ENCODE assay signal across 8 cellular contexts in the genomic region with DNA sequence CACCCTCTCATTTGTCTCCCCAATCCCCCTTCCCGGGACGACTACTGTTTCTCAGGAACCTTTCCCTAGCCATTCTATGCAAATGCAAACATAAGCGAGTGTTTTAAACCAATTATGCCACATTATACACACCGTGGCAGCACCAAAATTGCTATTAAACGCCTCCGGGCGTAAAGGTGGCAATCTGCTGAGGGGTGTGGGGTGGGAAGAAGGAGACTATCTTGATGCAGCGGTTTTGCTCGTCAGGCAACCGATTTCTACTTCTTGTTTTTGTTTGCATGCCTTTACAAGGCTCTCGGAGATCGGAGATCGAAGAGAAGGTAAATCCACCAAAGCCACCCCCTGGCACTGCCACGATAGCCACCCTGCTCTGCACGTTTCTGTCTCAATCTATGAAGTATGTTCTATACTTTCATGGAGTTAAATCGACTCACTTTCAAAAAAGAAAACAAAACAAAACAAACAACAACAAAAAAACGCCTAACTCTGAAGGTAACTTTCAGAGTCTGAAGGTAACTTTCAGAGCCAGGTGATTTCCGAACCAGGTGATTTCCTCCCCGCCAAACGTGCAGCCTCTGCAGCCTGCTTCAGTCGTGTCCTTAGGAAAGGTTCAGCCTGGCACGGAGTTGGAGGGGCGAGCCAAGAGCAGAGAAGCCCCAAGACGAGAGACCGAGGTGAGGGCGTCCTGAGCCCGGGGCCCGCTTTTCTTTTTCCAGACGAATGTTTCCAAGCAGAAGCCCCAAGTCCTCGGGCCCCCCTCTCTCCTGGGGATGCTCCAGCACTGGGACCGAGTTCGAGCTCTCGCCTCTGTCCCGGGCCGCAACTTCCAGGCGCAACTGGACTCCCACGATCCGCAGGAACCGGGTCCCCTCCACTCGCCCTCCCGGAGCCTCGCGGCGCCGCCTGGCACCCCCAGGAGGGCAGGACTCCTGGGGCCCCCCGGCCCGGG. TPM values are rescaled to one million over a fixed set of nuclear protein-coding genes. Genes with fewer than 3 reads are reported as not detected.
DNase-seq lines count a peak whose midpoint lies in the region; ATAC-seq, FAIRE-seq and TF ChIP-seq lines count a peak whose summit lies in the region.

No MANE protein-coding gene starts in this region.

- no TSS peak for BruUV-seq in Calu3 (replicated peaks; lab: Mats Ljungman, UMichigan)

- no peak for TF ChIP-seq CTCF in Calu3 (IDR thresholded peaks at IDR 0.05; ENCODE audit: unreplicated experiment)

- peak overlapping the region; percentile 4 for H3K27ac Mint-ChIP-seq in Calu3 (ENCODE audit: unreplicated experiment)

- no peaks in the 10 kb centered on the region for H3K9me3 Mint-ChIP-seq in Calu3 (ENCODE audit: low read depth, unreplicated experiment)

- H3K9ac ChIP-seq in iPS-20b (ENCODE audit: low read depth, low read length), result peak overlapping the region; percentile 63

- H3K27me3 Mint-ChIP-seq in Calu3 (ENCODE audit: unreplicated experiment), result no peaks in the 10 kb centered on the region

- peak overlapping the region; percentile 80 for H3K4me3 Mint-ChIP-seq in Calu3 (ENCODE audit: low read depth, unreplicated experiment)

- CTCF ChIA-PET in Calu3 (lab: Charles Lee), result interaction anchor here (0.6 to 1.8 kb wide), 4 partner anchors 35 to 1132 kb away, joined by 4 to 6 read pairs (median 5); a partner anchor contains a TSS

- DNase-seq in Calu3, result peak; percentile 35
- DNase-seq in NCI-H146 (lab: John Stamatoyannopoulos, UW), result peak; percentile 74
- DNase-seq in activated naive CD4-positive, alpha-beta T cell treated with anti-CD3 and anti-CD28 coated beads, Interleukin-2, amount 50 U/mL, for 16 hours, result peak; percentile 16
- peak; percentile 1 for DNase-seq in stimulated activated CD8-positive, alpha-beta memory T cell treated with anti-CD3 and anti-CD28 coated beads, Interleukin-12 subunit alpha, Interleukin-12 subunit beta, amount 100 ng/mL, for 4 hours (ENCODE audit: low read depth)
- DNase-seq in posterior vena cava (ENCODE audit: low spot score), result no peak
- no peak for DNase-seq in RCC 7860 (ENCODE audit: low spot score)

- peaks cover 28% of the 10 kb centered on the region for H3K4me1 ChIP-seq in iPS-20b (ENCODE audit: insufficient read depth, low read length)

- ATAC-seq in GM21528 (IDR thresholded peaks at IDR 0.05; ENCODE audit: low FRiP score, unreplicated experiment), result peak; percentile 17

- no peaks in the 10 kb centered on the region for H3K36me3 ChIP-seq in iPS-20b (ENCODE audit: insufficient read depth, low read depth, low read length)

- peaks cover 19% of the 10 kb centered on the region for H3K4me1 Mint-ChIP-seq in Calu3 (ENCODE audit: low read depth, unreplicated experiment)

- no peak overlapping the region for H3K27ac ChIP-seq in iPS-20b (ENCODE audit: low read length)

- H3K4me3 ChIP-seq in iPS-20b (ENCODE audit: low read length), result peak overlapping the region; percentile 86

- H3K9me3 ChIP-seq in iPS-20b (ENCODE audit: insufficient read depth, low read depth, low read length), result no peaks in the 10 kb centered on the region

- intact Hi-C loops in Calu3 (cut with micrococcal nuclease; ENCODE audit: unreplicated experiment), result loop anchor here (2.0 kb wide), 2 partner anchors 36 to 78 kb away; no protein-coding TSS in a partner anchor
- intact Hi-C loops in posterior vena cava (cut with DNase I), result no loop called here

- no peak for FAIRE-seq in RCC 7860 (lab: Jason Lieb, UNC)

- H3K36me3 Mint-ChIP-seq in Calu3 (ENCODE audit: insufficient read depth, unreplicated experiment), result peaks cover 23% of the 10 kb centered on the region

- peaks cover 40% of the 10 kb centered on the region for H3K27me3 ChIP-seq in iPS-20b (ENCODE audit: insufficient read depth, low read length)

RNA-seq across cellular contexts. Expression of a gene that starts 45.8 kb away (rescaled TPM):
- 125 and 140 TPM in 2 replicates for total RNA-seq in Calu3 (2022)
- total RNA-seq in posterior vena cava, result 1 to 10 TPM; 1.1 to 1.3 TPM

Comparison
In these comparisons a context has a peak if more than half of its experiments do, and no peak if none do; other contexts are left out.
1. DNase-seq: peak in Calu3 (single experiment), NCI-H146 (single experiment), activated naive CD4-positive, alpha-beta T cell treated with anti-CD3 and anti-CD28 coated beads, Interleukin-2, amount 50 U/mL, for 16 hours (single experiment) and stimulated activated CD8-positive, alpha-beta memory T cell treated with anti-CD3 and anti-CD28 coated beads, Interleukin-12 subunit alpha, Interleukin-12 subunit beta, amount 100 ng/mL, for 4 hours (single experiment); none in posterior vena cava (single experiment) and RCC 7860 (single experiment).
2. RNA of a gene that starts 45.8 kb away (total RNA-seq): 125 to 140 TPM in Calu3; 1.1 to 1.3 TPM in posterior vena cava; every median in the first group is over 10 times any median in the second.